ENCODE assay signal across 14 cellular contexts in the genomic region with DNA sequence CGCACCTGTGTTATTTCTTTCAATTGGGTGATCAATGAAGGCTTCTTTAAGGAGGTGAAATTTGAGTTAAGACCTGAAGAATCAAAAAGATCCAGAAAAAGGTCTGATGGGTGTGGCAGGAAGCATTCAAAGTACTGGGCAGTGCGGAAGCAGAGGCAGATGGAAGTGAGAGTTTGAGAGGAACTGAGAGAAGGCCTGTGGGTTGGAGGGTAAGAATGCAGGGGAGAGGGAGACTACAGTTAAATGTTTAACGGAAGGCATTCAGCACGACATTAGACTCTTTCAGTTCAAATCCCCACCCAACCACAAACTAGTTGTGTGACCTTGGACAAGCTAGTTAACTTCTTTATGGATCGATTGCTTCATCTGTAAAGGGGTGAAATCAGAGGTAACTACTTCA. TPM values are rescaled to one million over a fixed set of nuclear protein-coding genes. Genes with fewer than 3 reads are reported as not detected.
DNase-seq lines count a peak whose midpoint lies in the region; ATAC-seq and TF ChIP-seq lines count a peak whose summit lies in the region.
"Had no signal": no experiment of that assay in that cellular context is flagged by ENCODE, and none has a peak within 500 bp of the region (broad histone marks: within the 10 kb centered on the region; RNA-seq: fewer than 3 reads in every experiment).

No MANE protein-coding gene starts in this region.

- no peak overlapping the region for H3K27ac ChIP-seq in Peyer's patch
- no peak overlapping the region for H3K27ac ChIP-seq in Karpas-422 (ENCODE audit: low read length)
- H3K27ac ChIP-seq: thoracic aorta had no signal

- H3K36me3 ChIP-seq in Peyer's patch: no peaks in the 10 kb centered on the region
- H3K36me3 ChIP-seq in Karpas-422 (ENCODE audit: insufficient read depth, low read length): no peaks in the 10 kb centered on the region
- H3K36me3 ChIP-seq: thoracic aorta had no signal

- in situ Hi-C loops in GM13977 (cut with MboI; ENCODE audit: low pct_unique_long_range_greater_than_20kb, low sequenced_read_pairs, unreplicated experiment): no loop called here

- H3K9me2 ChIP-seq in Karpas-422 (replicated peaks; ENCODE audit: insufficient read depth, low read length): no peaks in the 10 kb centered on the region

- 76 to 86% methylated on average over 5 of the region's 5 CpGs for WGBS in lower leg skin, 2 donors

- no peak overlapping the region for H2AFZ ChIP-seq in Karpas-422 (ENCODE audit: low read length)

- H3K27me3 ChIP-seq in Peyer's patch: no peaks in the 10 kb centered on the region
- no peaks in the 10 kb centered on the region for H3K27me3 ChIP-seq in Karpas-422 (ENCODE audit: low read length)

- DNase-seq in GM13977 (ENCODE audit: low spot score) (peak; percentile 49), GM20000 (ENCODE audit: low spot score) (peak; percentile 60), Peyer's patch (peak in 2 of 3 donors; percentile 62 to 64), Karpas-422 (no peak), lower leg skin (ENCODE audit: low spot score in 2 of 2) (no peak)
- DNase-seq in stimulated activated CD4-positive, alpha-beta T cell treated with anti-CD3 and anti-CD28 coated beads, Interleukin-4, amount 100 ng/mL, for 1 hour: no peak
- DNase-seq in activated CD4-positive, alpha-beta T cell treated with anti-CD3 and anti-CD28 coated beads, Interleukin-2, amount 50 U/mL, for 48 hours: no peak
- DNase-seq: CD4-positive, CD25-positive, alpha-beta regulatory T cell; foreskin melanocyte; NCI-H1436 had no signal

- H3K79me2 ChIP-seq in Karpas-422 (ENCODE audit: low read length): no peaks in the 10 kb centered on the region

- no peak overlapping the region for H3K9ac ChIP-seq in Karpas-422 (ENCODE audit: low read length)

- intact Hi-C loops in lower leg skin (cut with DNase I; ENCODE audit: low total_unique reads): no loop called here

- H4K20me1 ChIP-seq in Karpas-422 (ENCODE audit: insufficient read depth, low read depth, low read length): no peaks in the 10 kb centered on the region

- ATAC-seq in HG03060 (IDR thresholded peaks at IDR 0.05; ENCODE audit: low read depth, unreplicated experiment): peak; percentile 91

- H3K9me3 ChIP-seq in Peyer's patch (no peaks in the 10 kb centered on the region), Karpas-422 (ENCODE audit: low read length) (no peaks in the 10 kb centered on the region)
- H3K9me3 ChIP-seq: thoracic aorta had no signal

- no peak overlapping the region for H3K4me2 ChIP-seq in Karpas-422 (ENCODE audit: low read depth, low read length, poor library complexity, severe bottlenecking)

- H3K4me1 ChIP-seq in Peyer's patch: no peaks in the 10 kb centered on the region
- H3K4me1 ChIP-seq in Karpas-422 (ENCODE audit: low read length): no peaks in the 10 kb centered on the region

- TF ChIP-seq POLR2A in Peyer's patch (IDR thresholded peaks at IDR 0.05) (no peak), lower leg skin (IDR thresholded peaks at IDR 0.05) (no peak)

- H3K4me3 ChIP-seq in Peyer's patch (no peak overlapping the region), Karpas-422 (ENCODE audit: low read length) (no peak overlapping the region), lower leg skin (ENCODE audit: low read depth, poor library complexity, severe bottlenecking) (no peak overlapping the region)
- H3K4me3 ChIP-seq: thoracic aorta had no signal

- no peak for TF ChIP-seq CTCF in GM13977 (IDR thresholded peaks at IDR 0.05; ENCODE audit: extremely low read depth, insufficient read depth, missing control alignments)
- no peak for TF ChIP-seq CTCF in GM20000 (IDR thresholded peaks at IDR 0.05; ENCODE audit: extremely low read depth, missing control alignments)
- TF ChIP-seq CTCF in Peyer's patch (IDR thresholded peaks at IDR 0.05): no peak
- no peak for TF ChIP-seq CTCF in lower leg skin (IDR thresholded peaks at IDR 0.05)

RNA-seq across cellular contexts. Expression of a gene that starts 50.5 kb away (rescaled TPM):
- not detected for total RNA-seq in Peyer's patch
- total RNA-seq in Karpas-422 (2014; rRNA removed; shearing (Covaris generic); ENCODE audit: low replicate concordance): 0.07 TPM in 1 of 2 replicates, not detected in the other
- not detected for total RNA-seq in lower leg skin
- total RNA-seq: bronchial epithelial cell, H1, thoracic aorta had no signal

Comparison
In these comparisons a context has a peak if more than half of its experiments do, and no peak if none do; other contexts are left out.
1. DNase-seq: peak in GM13977 (single experiment), GM20000 (single experiment) and Peyer's patch (2 of 3); none in stimulated activated CD4-positive, alpha-beta T cell treated with anti-CD3 and anti-CD28 coated beads, Interleukin-4, amount 100 ng/mL, for 1 hour (single experiment), Karpas-422 (single experiment), lower leg skin (0 of 2) and activated CD4-positive, alpha-beta T cell treated with anti-CD3 and anti-CD28 coated beads, Interleukin-2, amount 50 U/mL, for 48 hours (0 of 2).